In genomic region chr18:24138884-24139616, GRCh38 we compare ENCODE assay signal across 8 cellular contexts. TPM values are rescaled to one million over a fixed set of nuclear protein-coding genes. Genes with fewer than 3 reads are reported as not detected.
DNase-seq lines count a peak whose midpoint lies in the region; ATAC-seq, FAIRE-seq and TF ChIP-seq lines count a peak whose summit lies in the region.

Gene CABYR, plus strand, starts transcription at chr18:24139062. Its CDS starts 4,053 bp downstream, at chr18:24143115.

- no peaks in the 10 kb centered on the region for H3K36me3 ChIP-seq in kidney (ENCODE audit: control insufficient read depth in 1 of 2, insufficient read depth in 2 of 2, low read length in 2 of 2)

- H3K4me1 Mint-ChIP-seq in activated CD4-positive, alpha-beta T cell treated with anti-CD3 and anti-CD28 coated beads for 36 hours: peaks cover 20% of the 10 kb centered on the region
- H3K4me1 Mint-ChIP-seq in chondrocyte (ENCODE audit: low read depth): peaks cover 23% of the 10 kb centered on the region

- peaks cover 12% of the 10 kb centered on the region for H3K27me3 Mint-ChIP-seq in activated CD4-positive, alpha-beta T cell treated with anti-CD3 and anti-CD28 coated beads for 36 hours
- H3K27me3 Mint-ChIP-seq in chondrocyte (ENCODE audit: low read depth): no peaks in the 10 kb centered on the region

- H3K27ac ChIP-seq in kidney (ENCODE audit: low read depth in 2 of 2, low read length in 2 of 2): no peak within 1 kb of the TSS

- no peaks in the 10 kb centered on the region for H3K9me3 ChIP-seq in kidney (ENCODE audit: control insufficient read depth in 1 of 2, low read length in 2 of 2)

- H3K4me1 ChIP-seq in kidney (ENCODE audit: control insufficient read depth in 1 of 2, insufficient read depth in 1 of 2, low read depth in 1 of 2, low read length in 2 of 2): peaks cover 2 to 3% of the 10 kb centered on the region in 2 donors

- peak; percentile 98 for ATAC-seq in activated CD4-positive, alpha-beta T cell treated with anti-CD3 and anti-CD28 coated beads for 36 hours

- H3K4me3 ChIP-seq in kidney (ENCODE audit: low read length in 2 of 2): peak within 1 kb of the TSS; percentile 80

- peak within 1 kb of the TSS; percentile 26 to 35 for H3K9ac ChIP-seq in kidney (ENCODE audit: low read length in 2 of 2)

- POLR2A ChIA-PET in activated CD4-positive, alpha-beta T cell treated with anti-CD3 and anti-CD28 coated beads for 36 hours (lab: Charles Lee): interaction anchor here (0.7 to 0.9 kb wide), 2 partner anchors 8 to 311 kb away, joined by 3 read pairs; no protein-coding TSS in a partner anchor

- intact Hi-C loops in activated CD4-positive, alpha-beta T cell treated with anti-CD3 and anti-CD28 coated beads for 36 hours (cut with DNase I, micrococcal nuclease): no loop called here
- intact Hi-C loops in kidney (cut with DNase I): no loop called here

- FAIRE-seq in kidney (lab: Jason Lieb, UNC): no peak

- CTCF ChIA-PET in activated CD4-positive, alpha-beta T cell treated with anti-CD3 and anti-CD28 coated beads for 36 hours (lab: Charles Lee): interaction anchor here (0.7 to 1.5 kb wide), 5 partner anchors 10 to 363 kb away, joined by 3 to 5 read pairs (median 4); no protein-coding TSS in a partner anchor

- peak within 1 kb of the TSS; percentile 81 for H3K4me3 Mint-ChIP-seq in activated CD4-positive, alpha-beta T cell treated with anti-CD3 and anti-CD28 coated beads for 36 hours
- H3K4me3 Mint-ChIP-seq in chondrocyte (ENCODE audit: unreplicated experiment): peak within 1 kb of the TSS; percentile 90

- H3K9me3 Mint-ChIP-seq in activated CD4-positive, alpha-beta T cell treated with anti-CD3 and anti-CD28 coated beads for 36 hours (ENCODE audit: low read depth): peaks cover 2% of the 10 kb centered on the region
- H3K9me3 Mint-ChIP-seq in chondrocyte (ENCODE audit: low read depth): peaks cover 4% of the 10 kb centered on the region

- TF ChIP-seq CTCF in chondrocyte (IDR thresholded peaks at IDR 0.05): peak; percentile 5
- no peak for TF ChIP-seq CTCF in kidney (IDR thresholded peaks at IDR 0.05; ENCODE audit: borderline replicate concordance, extremely low read depth, insufficient read depth)

- DNase-seq in GM04504 (ENCODE audit: low read depth) (peak; percentile 77), HCEC 1CT (peak; percentile 52), NCI-H1694 (lab: John Stamatoyannopoulos, UW) (peak; percentile 35), chondrocyte (ENCODE audit: low spot score) (peak; percentile 90), kidney (peak; percentile 86), COLO829 (ENCODE audit: low spot score) (no peak)
- peak; percentile 84 for DNase-seq in activated CD4-positive, alpha-beta T cell treated with anti-CD3 and anti-CD28 coated beads for 36 hours
- peak; percentile 68 for DNase-seq in stimulated activated CD4-positive, alpha-beta T cell treated with anti-CD3 and anti-CD28 coated beads, Interleukin-12 subunit alpha, Interleukin-12 subunit beta, amount 100 ng/mL, for 4 hours

- no peaks in the 10 kb centered on the region for H3K36me3 Mint-ChIP-seq in activated CD4-positive, alpha-beta T cell treated with anti-CD3 and anti-CD28 coated beads for 36 hours (ENCODE audit: low read depth)
- no peaks in the 10 kb centered on the region for H3K36me3 Mint-ChIP-seq in chondrocyte (ENCODE audit: low read depth)

- peak within 1 kb of the TSS; percentile 55 for H3K27ac Mint-ChIP-seq in activated CD4-positive, alpha-beta T cell treated with anti-CD3 and anti-CD28 coated beads for 36 hours
- peak within 1 kb of the TSS; percentile 92 for H3K27ac Mint-ChIP-seq in chondrocyte (ENCODE audit: unreplicated experiment)

RNA-seq across cellular contexts. Expression of gene CABYR, which starts in this region (rescaled TPM):
- total RNA-seq in activated CD4-positive, alpha-beta T cell treated with anti-CD3 and anti-CD28 coated beads for 36 hours: under 1 TPM; 0.46 to 0.83 TPM
- total RNA-seq in chondrocyte: 8.1 to 11.5 TPM (median 9.8 TPM) in 3 replicates
- total RNA-seq in kidney: 1.6 TPM
- 0.82 TPM for polyA plus RNA-seq in kidney (ENCODE audit: insufficient read depth, low read depth, low replicate concordance)

Comparison
In these comparisons a context has a peak if more than half of its experiments do, and no peak if none do; other contexts are left out.
1. Peak in DNase-seq and ATAC-seq in activated CD4-positive, alpha-beta T cell treated with anti-CD3 and anti-CD28 coated beads for 36 hours; RNA of the gene not detected or under 1 TPM.